Comparison of ENCODE assay signal across 8 cellular contexts in genomic region chr18:63074987-63075404, GRCh38.
DNase-seq lines count a peak whose midpoint lies in the region; ATAC-seq and TF ChIP-seq lines count a peak whose summit lies in the region.

No MANE protein-coding gene starts in this region.

- peak overlapping the region; percentile 43 for H3K4me3 ChIP-seq in GM12864 (ENCODE audit: low read depth, low read length)
- peak overlapping the region; percentile 50 for H3K4me3 ChIP-seq in fibroblast of villous mesenchyme (ENCODE audit: low read depth, low read length)

- H3K9me3 Mint-ChIP-seq in nephron progenitor cell: peaks cover 26% of the 10 kb centered on the region
- peaks cover 3% of the 10 kb centered on the region for H3K9me3 Mint-ChIP-seq in stimulated activated naive CD8-positive, alpha-beta T cell treated with anti-CD3 and anti-CD28 coated beads, Interleukin-15, Interleukin-2, amounts not matched to agents 100 ng/mL and 50 ng/mL, for 24 hours

- H3K27ac Mint-ChIP-seq in nephron progenitor cell: no peak overlapping the region
- H3K27ac Mint-ChIP-seq in stimulated activated naive CD8-positive, alpha-beta T cell treated with anti-CD3 and anti-CD28 coated beads, Interleukin-15, Interleukin-2, amounts not matched to agents 100 ng/mL and 50 ng/mL, for 24 hours: peak overlapping the region; percentile 24

- no peak for DNase-seq in GM12864 (ENCODE audit: low read depth)
- peak; percentile 83 for DNase-seq in activated effector memory CD4-positive, alpha-beta T cell treated with anti-CD3 and anti-CD28 coated beads, Interleukin-2, amount 50 U/mL, for 16 hours
- DNase-seq in fibroblast of villous mesenchyme (ENCODE audit: low read depth): peak; percentile 18
- peak; percentile 67 for DNase-seq in nephron progenitor cell
- DNase-seq in T1000 (lab: John Stamatoyannopoulos, UW): no peak

- H3K4me1 Mint-ChIP-seq in nephron progenitor cell: peaks cover 47% of the 10 kb centered on the region
- peaks cover 13% of the 10 kb centered on the region for H3K4me1 Mint-ChIP-seq in stimulated activated naive CD8-positive, alpha-beta T cell treated with anti-CD3 and anti-CD28 coated beads, Interleukin-15, Interleukin-2, amounts not matched to agents 100 ng/mL and 50 ng/mL, for 24 hours (ENCODE audit: low read depth)

- peak overlapping the region; percentile 56 for H3K4me3 Mint-ChIP-seq in nephron progenitor cell
- H3K4me3 Mint-ChIP-seq in stimulated activated naive CD8-positive, alpha-beta T cell treated with anti-CD3 and anti-CD28 coated beads, Interleukin-15, Interleukin-2, amounts not matched to agents 100 ng/mL and 50 ng/mL, for 24 hours: peak overlapping the region; percentile 76

- no peaks in the 10 kb centered on the region for H3K27me3 Mint-ChIP-seq in nephron progenitor cell (ENCODE audit: low read depth, poor library complexity)
- H3K27me3 Mint-ChIP-seq in stimulated activated naive CD8-positive, alpha-beta T cell treated with anti-CD3 and anti-CD28 coated beads, Interleukin-15, Interleukin-2, amounts not matched to agents 100 ng/mL and 50 ng/mL, for 24 hours: no peaks in the 10 kb centered on the region

- peak; percentile 53 for ATAC-seq in HG03460 (IDR thresholded peaks at IDR 0.05; ENCODE audit: unreplicated experiment)

- peaks cover 11% of the 10 kb centered on the region for H3K36me3 Mint-ChIP-seq in nephron progenitor cell (ENCODE audit: low read depth)
- H3K36me3 Mint-ChIP-seq in stimulated activated naive CD8-positive, alpha-beta T cell treated with anti-CD3 and anti-CD28 coated beads, Interleukin-15, Interleukin-2, amounts not matched to agents 100 ng/mL and 50 ng/mL, for 24 hours (ENCODE audit: low read depth): peaks cover 3% of the 10 kb centered on the region

- no peak for TF ChIP-seq CTCF in GM12864 (IDR thresholded peaks at IDR 0.05; ENCODE audit: low read depth, low read length, missing control alignments)
- TF ChIP-seq CTCF in fibroblast of villous mesenchyme (IDR thresholded peaks at IDR 0.05; ENCODE audit: insufficient read depth, low read depth, low read length): no peak
- no peak for TF ChIP-seq CTCF in nephron progenitor cell (IDR thresholded peaks at IDR 0.05)

TF ChIP-seq in PFSK-1, 5 proteins besides CTCF, POLR2A, EP300 and RAD21:
- TF ChIP-seq SIN3A (IDR thresholded peaks at IDR 0.05; ENCODE audit: borderline replicate concordance, insufficient read depth, low read length) (no peak), FOXP2 (optimal IDR thresholded peaks at IDR 0.05; ENCODE audit: borderline replicate concordance, extremely low read depth, extremely low read length, insufficient read depth) (peak; percentile 36)

Comparison
In these comparisons a context has a peak if more than half of its experiments do, and no peak if none do; other contexts are left out.
1. DNase-seq: peak in activated effector memory CD4-positive, alpha-beta T cell treated with anti-CD3 and anti-CD28 coated beads, Interleukin-2, amount 50 U/mL, for 16 hours (single experiment), fibroblast of villous mesenchyme (single experiment) and nephron progenitor cell (single experiment); none in GM12864 (single experiment) and T1000 (single experiment).